12 cellular contexts compared by ENCODE assay signal in genomic region chr19:49109569-49110233, GRCh38. TPM values are rescaled to one million over a fixed set of nuclear protein-coding genes. Genes with fewer than 3 reads are reported as not detected.
DNase-seq lines count a peak whose midpoint lies in the region; ATAC-seq and TF ChIP-seq lines count a peak whose summit lies in the region.
"Had no signal": no experiment of that assay in that cellular context is flagged by ENCODE, and none has a peak within 500 bp of the region (broad histone marks: within the 10 kb centered on the region; RNA-seq: fewer than 3 reads in every experiment).

No MANE protein-coding gene starts in this region.

- no peak overlapping the region for H3K9ac ChIP-seq in SK-N-MC (ENCODE audit: insufficient read length)
- H3K9ac ChIP-seq: BLaER1 had no signal

- peak overlapping the region; percentile 90 for H3K27ac ChIP-seq in SK-N-MC
- H3K27ac ChIP-seq: foreskin keratinocyte had no signal

- H3K36me3 ChIP-seq in SK-N-MC (ENCODE audit: insufficient read depth, low read length): peaks cover 54% of the 10 kb centered on the region

- H3K27ac Mint-ChIP-seq in mesothelial cell of epicardium: peak overlapping the region; percentile 19
- no peak overlapping the region for H3K27ac Mint-ChIP-seq in activated T-helper 17 cell treated with anti-CD3 and anti-CD28 coated beads, Interleukin-2, amount 50 U/mL, for 72 hours
- H3K27ac Mint-ChIP-seq: activated naive CD8-positive, alpha-beta T cell treated with anti-CD3 and anti-CD28 coated beads, Interleukin-2, amount 10 ng/mL, durations not matched to agents 7 days and 5 days had no signal

- no peak for ATAC-seq in activated T-helper 17 cell treated with anti-CD3 and anti-CD28 coated beads, Interleukin-2, amount 50 U/mL, for 72 hours (replicated peaks)
- no peak for ATAC-seq in HG03025 (IDR thresholded peaks at IDR 0.05; ENCODE audit: low FRiP score, unreplicated experiment)
- ATAC-seq: activated T-cell treated with anti-CD3 and anti-CD28 coated beads, Interleukin-2, amount 50 U/mL, for 4 hours; foreskin keratinocyte; naive thymus-derived CD4-positive, alpha-beta T cell had no signal

- peaks cover 18% of the 10 kb centered on the region for H3K36me3 Mint-ChIP-seq in mesothelial cell of epicardium
- peaks cover 45% of the 10 kb centered on the region for H3K36me3 Mint-ChIP-seq in activated T-helper 17 cell treated with anti-CD3 and anti-CD28 coated beads, Interleukin-2, amount 50 U/mL, for 72 hours (ENCODE audit: low read depth)

- TF ChIP-seq CTCF in mesothelial cell of epicardium (IDR thresholded peaks at IDR 0.05; ENCODE audit: unreplicated experiment): no peak

- H3K9me3 Mint-ChIP-seq in mesothelial cell of epicardium: no peaks in the 10 kb centered on the region
- no peaks in the 10 kb centered on the region for H3K9me3 Mint-ChIP-seq in activated T-helper 17 cell treated with anti-CD3 and anti-CD28 coated beads, Interleukin-2, amount 50 U/mL, for 72 hours
- H3K9me3 Mint-ChIP-seq: activated naive CD8-positive, alpha-beta T cell treated with anti-CD3 and anti-CD28 coated beads, Interleukin-2, amount 10 ng/mL, durations not matched to agents 7 days and 5 days; activated T-cell treated with anti-CD3 and anti-CD28 coated beads, Interleukin-2, amount 50 U/mL, for 4 hours had no signal

- H3K27me3 Mint-ChIP-seq in mesothelial cell of epicardium (ENCODE audit: low read depth): no peaks in the 10 kb centered on the region
- H3K27me3 Mint-ChIP-seq in activated T-helper 17 cell treated with anti-CD3 and anti-CD28 coated beads, Interleukin-2, amount 50 U/mL, for 72 hours: no peaks in the 10 kb centered on the region
- H3K27me3 Mint-ChIP-seq: activated naive CD8-positive, alpha-beta T cell treated with anti-CD3 and anti-CD28 coated beads, Interleukin-2, amount 10 ng/mL, durations not matched to agents 7 days and 5 days; naive thymus-derived CD4-positive, alpha-beta T cell had no signal

- DNase-seq in SK-N-MC (ENCODE audit: low read depth, low spot score) (no peak), mesothelial cell of epicardium (ENCODE audit: low spot score in 2 of 2, unreplicated experiment in 2 of 2) (no peak)
- DNase-seq: activated CD4-positive, alpha-beta T cell treated with anti-CD3 and anti-CD28 coated beads, Interleukin-2, amount 50 U/mL, for 1 hour; activated naive CD8-positive, alpha-beta T cell treated with anti-CD3 and anti-CD28 coated beads, Interleukin-2, amount 10 ng/mL, durations not matched to agents 7 days and 5 days; activated T-cell treated with anti-CD3 and anti-CD28 coated beads, Interleukin-2, amount 50 U/mL, for 4 hours; foreskin keratinocyte; naive thymus-derived CD4-positive, alpha-beta T cell; NCI-H2081 treated with DMSO at 0.1 percent for 48 hours; NCI-H526 treated with DMSO at 0.1 percent for 48 hours had no signal

- no peak overlapping the region for H3K4me3 Mint-ChIP-seq in mesothelial cell of epicardium
- no peak overlapping the region for H3K4me3 Mint-ChIP-seq in activated T-helper 17 cell treated with anti-CD3 and anti-CD28 coated beads, Interleukin-2, amount 50 U/mL, for 72 hours
- H3K4me3 Mint-ChIP-seq: activated naive CD8-positive, alpha-beta T cell treated with anti-CD3 and anti-CD28 coated beads, Interleukin-2, amount 10 ng/mL, durations not matched to agents 7 days and 5 days; activated T-cell treated with anti-CD3 and anti-CD28 coated beads, Interleukin-2, amount 50 U/mL, for 4 hours had no signal

- H3K4me1 Mint-ChIP-seq in mesothelial cell of epicardium: peaks cover 11% of the 10 kb centered on the region
- peaks cover 22% of the 10 kb centered on the region for H3K4me1 Mint-ChIP-seq in activated T-helper 17 cell treated with anti-CD3 and anti-CD28 coated beads, Interleukin-2, amount 50 U/mL, for 72 hours

- H3K4me3 ChIP-seq in SK-N-MC: no peak overlapping the region
- H3K4me3 ChIP-seq: BLaER1 had no signal

- H3K9me3 ChIP-seq in SK-N-MC (ENCODE audit: low read depth, low read length): no peaks in the 10 kb centered on the region
- H3K9me3 ChIP-seq: BLaER1 had no signal

RNA-seq across cellular contexts. Expression of gene LIN7B, which starts 4.5 kb away (rescaled TPM):
- total RNA-seq in mesothelial cell of epicardium: 9.6 to 12.8 TPM (median 9.8 TPM) in 3 replicates
- total RNA-seq in activated T-helper 17 cell treated with anti-CD3 and anti-CD28 coated beads, Interleukin-2, amount 50 U/mL, for 72 hours: 1 to 10 TPM; 4.1 to 4.7 TPM

RNA-seq across cellular contexts. Expression of gene C19orf73, which starts 9.2 kb away (rescaled TPM):
- 0.94 to 1.6 TPM (median 0.97 TPM) in 3 replicates for total RNA-seq in mesothelial cell of epicardium
- 1 to 10 TPM in 1 of 2 donors, under 1 TPM in 1; 0.50 to 1.3 TPM for total RNA-seq in activated T-helper 17 cell treated with anti-CD3 and anti-CD28 coated beads, Interleukin-2, amount 50 U/mL, for 72 hours

RNA-seq across cellular contexts. Expression of gene PPFIA3, which starts 9.6 kb away (rescaled TPM):
- total RNA-seq in mesothelial cell of epicardium: 9.9 to 11.9 TPM (median 11.6 TPM) in 3 replicates
- 1 to 10 TPM; 3.6 to 3.9 TPM for total RNA-seq in activated T-helper 17 cell treated with anti-CD3 and anti-CD28 coated beads, Interleukin-2, amount 50 U/mL, for 72 hours

RNA-seq across cellular contexts. Expression of gene SNRNP70, which starts 24.4 kb away (rescaled TPM):
- 393 to 413 TPM (median 403 TPM) in 3 replicates for total RNA-seq in mesothelial cell of epicardium
- 100 to 1,000 TPM; 114 to 204 TPM for total RNA-seq in activated T-helper 17 cell treated with anti-CD3 and anti-CD28 coated beads, Interleukin-2, amount 50 U/mL, for 72 hours

RNA-seq across cellular contexts. Expression of gene KCNA7, which starts 37.2 kb away (rescaled TPM):
- 0.07 TPM in 1 of 3 replicates, not detected in the others for total RNA-seq in mesothelial cell of epicardium
- not detected for total RNA-seq in activated T-helper 17 cell treated with anti-CD3 and anti-CD28 coated beads, Interleukin-2, amount 50 U/mL, for 72 hours
- total RNA-seq: activated naive CD8-positive, alpha-beta T cell treated with anti-CD3 and anti-CD28 coated beads, Interleukin-2, amount 10 ng/mL, durations not matched to agents 7 days and 5 days; activated T-cell treated with anti-CD3 and anti-CD28 coated beads, Interleukin-2, amount 50 U/mL, for 4 hours; foreskin keratinocyte; naive thymus-derived CD4-positive, alpha-beta T cell had no signal
